30 cellular contexts compared by ENCODE assay signal in the genomic region with DNA sequence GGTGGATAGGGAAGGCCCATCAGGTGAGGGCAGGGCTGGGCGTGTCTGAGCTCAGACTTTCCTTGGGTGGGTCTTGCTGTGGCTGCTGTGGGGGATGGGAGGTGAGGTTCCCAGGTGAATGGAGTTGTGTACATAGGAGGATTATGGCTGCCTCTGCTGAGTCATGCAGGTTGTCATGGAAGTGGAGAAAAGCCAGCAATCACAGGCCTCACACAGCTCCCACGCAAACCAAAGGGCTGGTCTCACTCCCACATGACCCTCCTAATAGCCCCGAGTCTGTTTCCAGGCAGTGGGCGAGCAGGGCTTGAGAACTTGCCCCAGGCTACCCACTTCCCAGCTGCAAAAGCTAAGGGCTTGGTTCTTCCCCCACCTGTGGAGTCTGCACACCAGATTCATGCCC.
DNase-seq lines count a peak whose midpoint lies in the region; ATAC-seq, FAIRE-seq and TF ChIP-seq lines count a peak whose summit lies in the region.
"Had no signal": no experiment of that assay in that cellular context is flagged by ENCODE, and none has a peak within 500 bp of the region (broad histone marks: within the 10 kb centered on the region; RNA-seq: fewer than 3 reads in every experiment).

No MANE protein-coding gene starts in this region.

- no peaks in the 10 kb centered on the region for H3K4me1 Mint-ChIP-seq in osteocyte (ENCODE audit: unreplicated experiment)
- H3K4me1 Mint-ChIP-seq: activated T-helper 17 cell treated with anti-CD3 and anti-CD28 coated beads, Interleukin-2, amount 50 U/mL, for 72 hours had no signal

- H3F3A ChIP-seq in PC-9 (ENCODE audit: insufficient read depth, low read depth), result no peaks in the 10 kb centered on the region

- no peak overlapping the region for H3K4me3 ChIP-seq in HepG2 (replicated peaks in 1 of 3; ENCODE audit: insufficient read depth in 1 of 3, low read depth in 2 of 3, low read length in 3 of 3)
- no peak overlapping the region for H3K4me3 ChIP-seq in right lobe of liver
- no peak overlapping the region for H3K4me3 ChIP-seq in PC-9
- H3K4me3 ChIP-seq: body of pancreas, hepatocyte, pancreas, skin epidermis had no signal

- POLR2A ChIA-PET in HepG2 (lab: Yijun Ruan, JAX) (no interaction called here), PC-9 (lab: Charles Lee; ENCODE audit: unreplicated experiment) (no interaction called here)

- BruUV-seq in HepG2 (replicated peaks; lab: Mats Ljungman, UMichigan) (no TSS peak), PC-9 (replicated peaks; lab: Mats Ljungman, UMichigan) (no TSS peak)

- TF ChIP-seq RAD21 in HepG2 (CRISPR knock-in tag; IDR thresholded peaks at IDR 0.05), result no peak

- no peak for TF ChIP-seq POLR2A in HepG2 (IDR thresholded peaks at IDR 0.05; ENCODE audit: insufficient read depth in 1 of 2, low read depth in 2 of 2, low read length in 2 of 2)
- no peak for TF ChIP-seq POLR2A in right lobe of liver (IDR thresholded peaks at IDR 0.05)

- peaks cover 9% of the 10 kb centered on the region for H3K9me3 Mint-ChIP-seq in osteocyte (ENCODE audit: unreplicated experiment)

- no peaks in the 10 kb centered on the region for H3K4me1 ChIP-seq in HepG2 (ENCODE audit: insufficient read depth, low read length)
- no peaks in the 10 kb centered on the region for H3K4me1 ChIP-seq in right lobe of liver
- peaks cover 10% of the 10 kb centered on the region; the same call in 1 of the 2 replicates for H3K4me1 ChIP-seq in PC-9 (replicated peaks; ENCODE audit: insufficient read depth)
- H3K4me1 ChIP-seq in foreskin keratinocyte, result peaks cover 3% of the 10 kb centered on the region

- TF ChIP-seq EP300 in HepG2 (IDR thresholded peaks at IDR 0.05; ENCODE audit: low read depth in 2 of 2, low read length in 2 of 2) (no peak), HepG2 (CRISPR knock-in tag; IDR thresholded peaks at IDR 0.05; ENCODE audit: borderline replicate concordance) (no peak)

- no peak overlapping the region for H3K27ac Mint-ChIP-seq in osteocyte (ENCODE audit: unreplicated experiment)
- H3K27ac Mint-ChIP-seq: activated CD4-positive, alpha-beta memory T cell treated with anti-CD3 and anti-CD28 coated beads for 36 hours; activated T-helper 17 cell treated with anti-CD3 and anti-CD28 coated beads, Interleukin-2, amount 50 U/mL, for 72 hours had no signal

- H2AFZ ChIP-seq in HepG2 (ENCODE audit: low read length) (no peak overlapping the region), PC-9 (peak overlapping the region; percentile 74; the same call in 1 of the 2 replicates)
- H2AFZ ChIP-seq: hepatocyte had no signal

- H3K9me3 ChIP-seq in HepG2 (ENCODE audit: low read length), result no peaks in the 10 kb centered on the region
- H3K9me3 ChIP-seq in right lobe of liver, result no peaks in the 10 kb centered on the region
- H3K9me3 ChIP-seq in PC-9 (ENCODE audit: insufficient read depth, low read depth), result peaks cover 9% of the 10 kb centered on the region; the same call in 1 of the 2 replicates
- H3K9me3 ChIP-seq: body of pancreas, pancreas had no signal

- H3K9me2 ChIP-seq in PC-9 (ENCODE audit: insufficient read depth), result no peaks in the 10 kb centered on the region; the same call in 1 of the 2 replicates

- no peak overlapping the region for H3K4me3 Mint-ChIP-seq in osteocyte (ENCODE audit: unreplicated experiment)
- H3K4me3 Mint-ChIP-seq: activated CD4-positive, alpha-beta memory T cell treated with anti-CD3 and anti-CD28 coated beads for 36 hours; activated T-helper 17 cell treated with anti-CD3 and anti-CD28 coated beads, Interleukin-2, amount 50 U/mL, for 72 hours had no signal

- no peaks in the 10 kb centered on the region for H4K20me1 ChIP-seq in HepG2 (ENCODE audit: insufficient read depth, low read length)
- H4K20me1 ChIP-seq in PC-9 (ENCODE audit: insufficient read depth), result no peaks in the 10 kb centered on the region

- TF ChIP-seq CTCF in HepG2 (CRISPR knock-in tag; IDR thresholded peaks at IDR 0.05) (no peak), right lobe of liver (IDR thresholded peaks at IDR 0.05) (no peak), PC-9 (conservative IDR thresholded peaks at IDR 0.05) (no peak), foreskin keratinocyte (conservative IDR thresholded peaks at IDR 0.05) (no peak), osteocyte (IDR thresholded peaks at IDR 0.05) (no peak)

- no peak for ATAC-seq in HepG2
- ATAC-seq in right lobe of liver, result no peak
- ATAC-seq in foreskin keratinocyte, result peak; percentile 80
- no peak for ATAC-seq in GM18858 (IDR thresholded peaks at IDR 0.05; ENCODE audit: unreplicated experiment)
- ATAC-seq in HG03025 (IDR thresholded peaks at IDR 0.05; ENCODE audit: low FRiP score, unreplicated experiment), result no peak
- ATAC-seq: activated T-helper 17 cell treated with anti-CD3 and anti-CD28 coated beads, Interleukin-2, amount 50 U/mL, for 72 hours; body of pancreas; pancreas had no signal

- no peaks in the 10 kb centered on the region for H3K36me3 Mint-ChIP-seq in osteocyte (ENCODE audit: unreplicated experiment)
- H3K36me3 Mint-ChIP-seq: activated CD4-positive, alpha-beta memory T cell treated with anti-CD3 and anti-CD28 coated beads for 36 hours had no signal

- H3K27me3 Mint-ChIP-seq in osteocyte (ENCODE audit: unreplicated experiment), result peaks cover 51% of the 10 kb centered on the region
- H3K27me3 Mint-ChIP-seq: activated CD4-positive, alpha-beta memory T cell treated with anti-CD3 and anti-CD28 coated beads for 36 hours had no signal

- H3K9ac ChIP-seq in HepG2 (ENCODE audit: insufficient read depth, low read depth, low read length), result no peak overlapping the region

- 80% methylated on average over 1 of the region's 4 CpGs for WGBS in HepG2 (ENCODE audit: low lambda C conversion rate)
- 60% methylated on average over 1 of the region's 4 CpGs for WGBS in right lobe of liver (ENCODE audit: insufficient coverage, low coverage, low lambda C conversion rate, missing lambda C conversion rate)

- H3K27ac ChIP-seq in HepG2 (ENCODE audit: extremely low read length, insufficient read depth, low read length) (no peak overlapping the region), right lobe of liver (no peak overlapping the region), PC-9 (peak overlapping the region; percentile 39; the same call in 1 of the 2 replicates), foreskin keratinocyte (peak overlapping the region; percentile 19)
- H3K27ac ChIP-seq: body of pancreas, hepatocyte, pancreas, skin epidermis had no signal

- no peaks in the 10 kb centered on the region for H3K36me3 ChIP-seq in HepG2 (replicated peaks in 1 of 2; ENCODE audit: control insufficient read depth in 1 of 2, insufficient read depth in 2 of 2, low read length in 2 of 2)
- no peaks in the 10 kb centered on the region for H3K36me3 ChIP-seq in right lobe of liver
- no peaks in the 10 kb centered on the region for H3K36me3 ChIP-seq in PC-9 (ENCODE audit: low read depth)
- H3K36me3 ChIP-seq: pancreas had no signal

- H3K4me2 ChIP-seq in HepG2 (ENCODE audit: low read depth, low read length) (no peak overlapping the region; the same call in 1 of the 2 replicates), PC-9 (no peak overlapping the region)
- H3K4me2 ChIP-seq: hepatocyte had no signal

- CTCF ChIA-PET in HepG2 (lab: Yijun Ruan, JAX; ENCODE audit: low intra/inter-chr PET ratio, low total read pairs), result no interaction called here
- CTCF ChIA-PET in PC-9 (lab: Charles Lee), result no interaction called here

- no peaks in the 10 kb centered on the region for H3K27me3 ChIP-seq in HepG2 (ENCODE audit: control insufficient read depth in 1 of 2, insufficient read depth in 2 of 2, low read length in 2 of 2)
- H3K27me3 ChIP-seq in right lobe of liver, result no peaks in the 10 kb centered on the region
- no peaks in the 10 kb centered on the region for H3K27me3 ChIP-seq in PC-9 (ENCODE audit: insufficient read depth, low read depth)
- no peaks in the 10 kb centered on the region for H3K27me3 ChIP-seq in foreskin keratinocyte
- H3K27me3 ChIP-seq: body of pancreas, hepatocyte, pancreas had no signal

- DNase-seq in HepG2 (ENCODE audit: low spot score) (peak; percentile 2), right lobe of liver (no peak), PC-9 (peak; percentile 31 to 36), foreskin keratinocyte (peak in 1 of 2 donors; percentile 47), COLO829 (ENCODE audit: low spot score) (no peak), osteocyte (ENCODE audit: extremely low spot score, unreplicated experiment) (no peak)
- DNase-seq: activated CD4-positive, alpha-beta memory T cell treated with anti-CD3 and anti-CD28 coated beads for 36 hours; activated CD4-positive, alpha-beta T cell treated with anti-CD3 and anti-CD28 coated beads for 1 hour; activated CD8-positive, alpha-beta memory T cell treated with anti-CD3 and anti-CD28 coated beads, Interleukin-2, amount 50 U/mL, for 48 hours; activated naive CD4-positive, alpha-beta T cell treated with anti-CD3 and anti-CD28 coated beads, Interleukin-2, amount 50 U/mL, for 16 hours; body of pancreas; EL; IMR-90; NCI-H1048; NCI-H187 treated with DMSO at 0.1 percent for 48 hours; NCI-H2171; NCI-H524; NK-92 treated with Interleukin-12 subunit alpha and Interleukin-12 subunit beta, amount 100 ng/mL, for 24 hours; retina; Right ventricle myocardium superior; stimulated activated naive CD4-positive, alpha-beta T cell; T-helper 2 cell had no signal

- in situ Hi-C loops in HepG2 (cut with HindIII; ENCODE audit: extremely low pct_ligation_motif_present, low pct_unique_long_range_greater_than_20kb), result no loop called here

- FAIRE-seq in HepG2 (lab: Jason Lieb, UNC), result no peak
- FAIRE-seq: endothelial cell of umbilical vein, GM12891, pancreas had no signal

- H3K79me2 ChIP-seq in HepG2 (ENCODE audit: insufficient read depth, low read length) (no peaks in the 10 kb centered on the region), PC-9 (ENCODE audit: low read depth) (no peaks in the 10 kb centered on the region)
- H3K79me2 ChIP-seq: hepatocyte had no signal

- intact Hi-C loops in HepG2 (cut with micrococcal nuclease; ENCODE audit: unreplicated experiment), result no loop called here
- intact Hi-C loops in right lobe of liver (cut with DNase I), result no loop called here
- intact Hi-C loops in PC-9 (cut with micrococcal nuclease; ENCODE audit: unreplicated experiment), result no loop called here

Comparison
In these comparisons a context has a peak if more than half of its experiments do, and no peak if none do; other contexts are left out.
1. DNase-seq: peak in HepG2 (single experiment) and PC-9 (2 of 2); none in right lobe of liver (0 of 3), COLO829 (single experiment) and osteocyte (single experiment).
2. H3K27ac ChIP-seq: peak in PC-9 (single experiment) and foreskin keratinocyte (single experiment); none in HepG2 (single experiment) and right lobe of liver (0 of 3).